31 cellular contexts compared by ENCODE assay signal in genomic region chr5:158301186-158301585, GRCh38.
"Had no signal": no experiment of that assay in that cellular context is flagged by ENCODE, and none has a peak within 500 bp of the region (broad histone marks: within the 10 kb centered on the region; RNA-seq: fewer than 3 reads in every experiment).

No MANE protein-coding gene starts in this region.

- H3K27me3 Mint-ChIP-seq: dendritic cell treated with granulocyte-macrophage colony-stimulating factor and Interleukin-4, amounts not matched to agents 40 ng/mL and 50 ng/mL, for 4 days; naive B cell; natural killer cell treated with Interleukin-12 subunit alpha and Interleukin-12 subunit beta and Interleukin-15 and Interleukin-18, amount 100 ng/mL, for 72 hours; stimulated activated naive CD8-positive, alpha-beta T cell treated with anti-CD3 and anti-CD28 coated beads, Interleukin-15, amount 100 ng/mL, for 72 hours had no signal

- H3K4me1 Mint-ChIP-seq: mesothelial cell of epicardium; neural crest cell; stimulated activated naive CD8-positive, alpha-beta T cell treated with anti-CD3 and anti-CD28 coated beads, Interleukin-15, amount 100 ng/mL, for 72 hours had no signal

- H3K4me3 ChIP-seq: colonic mucosa, esophagus muscularis mucosa, gastrocnemius medialis, mucosa of descending colon, prostate gland, right atrium auricular region, smooth muscle cell, suprapubic skin, transverse colon, upper lobe of right lung, uterus had no signal

- H3K4me3 Mint-ChIP-seq: dendritic cell treated with granulocyte-macrophage colony-stimulating factor and Interleukin-4, amounts not matched to agents 40 ng/mL and 50 ng/mL, for 4 days; endodermal cell; mesothelial cell of epicardium; naive B cell; natural killer cell treated with Interleukin-12 subunit alpha and Interleukin-12 subunit beta and Interleukin-15 and Interleukin-18, amount 100 ng/mL, for 72 hours; neural crest cell; stimulated activated naive CD8-positive, alpha-beta T cell treated with anti-CD3 and anti-CD28 coated beads, Interleukin-15, amount 100 ng/mL, for 72 hours had no signal

- H3K79me2 ChIP-seq: parathyroid adenoma had no signal

- H3K36me3 Mint-ChIP-seq: mesothelial cell of epicardium had no signal

- DNase-seq: colonic mucosa; effector CD8-positive, alpha-beta T cell; endodermal cell; gastrocnemius medialis; head of caudate nucleus; kidney; mesenchymal stem cell; mucosa of descending colon; naive B cell; stimulated activated CD4-positive, alpha-beta T cell treated with anti-CD3 and anti-CD28 coated beads, Interleukin-12 subunit alpha, Interleukin-12 subunit beta, amount 100 ng/mL, for 4 hours; stimulated activated CD4-positive, alpha-beta T cell treated with anti-CD3 and anti-CD28 coated beads, Interleukin-1b, Interleukin-23, amount 100 ng/mL, for 48 hours; stimulated activated CD4-positive, alpha-beta T cell treated with anti-CD3 and anti-CD28 coated beads, Interleukin-4, amount 100 ng/mL, for 1 hour; stimulated activated CD8-positive, alpha-beta memory T cell treated with anti-CD3 and anti-CD28 coated beads, Interleukin-4, amount 100 ng/mL, for 48 hours; stimulated activated naive CD4-positive, alpha-beta T cell; stimulated activated naive CD8-positive, alpha-beta T cell treated with anti-CD3 and anti-CD28 coated beads, Interleukin-15, amount 100 ng/mL, for 72 hours; transverse colon; upper lobe of right lung; uterus had no signal

- ATAC-seq: gastrocnemius medialis; left lobe of liver; mucosa of descending colon; natural killer cell treated with Interleukin-12 subunit alpha and Interleukin-12 subunit beta and Interleukin-15 and Interleukin-18, amount 100 ng/mL, for 72 hours; sciatic nerve; stimulated activated naive CD8-positive, alpha-beta T cell treated with anti-CD3 and anti-CD28 coated beads, Interleukin-15, amount 100 ng/mL, for 72 hours; upper lobe of right lung had no signal

- H3K9me3 Mint-ChIP-seq: natural killer cell treated with Interleukin-12 subunit alpha and Interleukin-12 subunit beta and Interleukin-15 and Interleukin-18, amount 100 ng/mL, for 72 hours had no signal

- H3K4me2 ChIP-seq: smooth muscle cell had no signal

- H3K4me1 ChIP-seq: colonic mucosa, esophagus muscularis mucosa, gastrocnemius medialis, parathyroid adenoma, prostate gland, right atrium auricular region, suprapubic skin, transverse colon, upper lobe of right lung, uterus had no signal

- H3K9ac ChIP-seq: parathyroid adenoma had no signal

- H2AFZ ChIP-seq: parathyroid adenoma had no signal

- H3K27ac ChIP-seq: colonic mucosa, esophagus muscularis mucosa, gastrocnemius medialis, neutrophil, parathyroid adenoma, prostate gland, right atrium auricular region, suprapubic skin, transverse colon, upper lobe of right lung, uterus had no signal

- H3K27me3 ChIP-seq: colonic mucosa, esophagus muscularis mucosa, gastrocnemius medialis, neutrophil, right atrium auricular region, suprapubic skin, transverse colon, upper lobe of right lung, uterus had no signal

- H3K27ac Mint-ChIP-seq: dendritic cell treated with granulocyte-macrophage colony-stimulating factor and Interleukin-4, amounts not matched to agents 40 ng/mL and 50 ng/mL, for 4 days; endodermal cell; mesothelial cell of epicardium; naive B cell; natural killer cell treated with Interleukin-12 subunit alpha and Interleukin-12 subunit beta and Interleukin-15 and Interleukin-18, amount 100 ng/mL, for 72 hours; stimulated activated naive CD8-positive, alpha-beta T cell treated with anti-CD3 and anti-CD28 coated beads, Interleukin-15, amount 100 ng/mL, for 72 hours had no signal

- H3K36me3 ChIP-seq: colonic mucosa, esophagus muscularis mucosa, gastrocnemius medialis, neutrophil, prostate gland, right atrium auricular region, suprapubic skin, transverse colon, upper lobe of right lung, uterus had no signal

- H3K9me3 ChIP-seq: colonic mucosa, gastrocnemius medialis, mucosa of descending colon, neutrophil, prostate gland, suprapubic skin, transverse colon, upper lobe of right lung had no signal
